9 cellular contexts compared by ENCODE assay signal in genomic region chr10:89373916-89374711, GRCh38. TPM values are rescaled to one million over a fixed set of nuclear protein-coding genes. Genes with fewer than 3 reads are reported as not detected.
DNase-seq lines count a peak whose midpoint lies in the region; ATAC-seq, FAIRE-seq and TF ChIP-seq lines count a peak whose summit lies in the region.
"Had no signal": no experiment of that assay in that cellular context is flagged by ENCODE, and none has a peak within 500 bp of the region (broad histone marks: within the 10 kb centered on the region; RNA-seq: fewer than 3 reads in every experiment).

No MANE protein-coding gene starts in this region.

- peak overlapping the region; percentile 13 for H3K27ac Mint-ChIP-seq in dendritic cell treated with granulocyte-macrophage colony-stimulating factor and Interleukin-4, amounts not matched to agents 40 ng/mL and 50 ng/mL, for 4 days
- no peak overlapping the region for H3K27ac Mint-ChIP-seq in T-helper 17 cell

- TF ChIP-seq CTCF in lower lobe of right lung (IDR thresholded peaks at IDR 0.05), result no peak

- peak; percentile 12 for DNase-seq in DMS 273 (lab: John Stamatoyannopoulos, UW; ENCODE audit: unreplicated experiment)
- DNase-seq in DMS 273 treated with DMSO at 0.1 percent for 48 hours (lab: John Stamatoyannopoulos, UW), result no peak
- peak; percentile 62 for DNase-seq in lower lobe of right lung
- peak; percentile 26 for DNase-seq in urothelium cell line (ENCODE audit: low spot score)
- DNase-seq in T-helper 17 cell, result no peak
- DNase-seq in stimulated activated CD4-positive, alpha-beta T cell treated with anti-CD3 and anti-CD28 coated beads, Interleukin-15, amount 100 ng/mL, for 24 hours, result no peak
- no peak for DNase-seq in activated effector memory CD4-positive, alpha-beta T cell treated with anti-CD3 and anti-CD28 coated beads, Interleukin-2, amount 50 U/mL, for 16 hours

- no peak for FAIRE-seq in urothelium cell line (lab: Jason Lieb, UNC)
- FAIRE-seq: A204.1 had no signal

- H3K9me3 ChIP-seq in lower lobe of right lung, result no peaks in the 10 kb centered on the region
- H3K9me3 ChIP-seq in T-helper 17 cell (ENCODE audit: control insufficient read depth, low read length, poor library complexity, severe bottlenecking), result no peaks in the 10 kb centered on the region

- no peaks in the 10 kb centered on the region for H3K27me3 ChIP-seq in lower lobe of right lung (ENCODE audit: low read depth)

- peak overlapping the region; percentile 74 for H3K27ac ChIP-seq in lower lobe of right lung

- no peak overlapping the region for H3K4me3 ChIP-seq in lower lobe of right lung

- H3K27me3 Mint-ChIP-seq in dendritic cell treated with granulocyte-macrophage colony-stimulating factor and Interleukin-4, amounts not matched to agents 40 ng/mL and 50 ng/mL, for 4 days, result no peaks in the 10 kb centered on the region
- H3K27me3 Mint-ChIP-seq in T-helper 17 cell, result peaks cover 12% of the 10 kb centered on the region

- H3K4me1 Mint-ChIP-seq in dendritic cell treated with granulocyte-macrophage colony-stimulating factor and Interleukin-4, amounts not matched to agents 40 ng/mL and 50 ng/mL, for 4 days (ENCODE audit: low read depth), result peaks cover 14% of the 10 kb centered on the region
- H3K4me1 Mint-ChIP-seq in T-helper 17 cell, result peaks cover 5% of the 10 kb centered on the region

- H3K36me3 ChIP-seq in lower lobe of right lung, result no peaks in the 10 kb centered on the region

- intact Hi-C loops in dendritic cell treated with granulocyte-macrophage colony-stimulating factor and Interleukin-4, amounts not matched to agents 40 ng/mL and 50 ng/mL, for 4 days (cut with micrococcal nuclease), result no loop called here
- intact Hi-C loops in lower lobe of right lung (cut with DNase I), result no loop called here

- H3K9me3 Mint-ChIP-seq in dendritic cell treated with granulocyte-macrophage colony-stimulating factor and Interleukin-4, amounts not matched to agents 40 ng/mL and 50 ng/mL, for 4 days, result no peaks in the 10 kb centered on the region

- no peak overlapping the region for H3K4me3 Mint-ChIP-seq in dendritic cell treated with granulocyte-macrophage colony-stimulating factor and Interleukin-4, amounts not matched to agents 40 ng/mL and 50 ng/mL, for 4 days
- no peak overlapping the region for H3K4me3 Mint-ChIP-seq in T-helper 17 cell

- ATAC-seq in lower lobe of right lung (peak; percentile 95 to 96), T-helper 17 cell (no peak)

- no peaks in the 10 kb centered on the region for H3K36me3 Mint-ChIP-seq in dendritic cell treated with granulocyte-macrophage colony-stimulating factor and Interleukin-4, amounts not matched to agents 40 ng/mL and 50 ng/mL, for 4 days (ENCODE audit: low read depth)
- no peaks in the 10 kb centered on the region for H3K36me3 Mint-ChIP-seq in T-helper 17 cell (ENCODE audit: low read depth)

- H3K4me1 ChIP-seq in lower lobe of right lung, result peaks cover 32% of the 10 kb centered on the region

RNA-seq across cellular contexts. Expression of gene IFIT1B, which starts 3.7 kb away (rescaled TPM):
- total RNA-seq in lower lobe of right lung (not detected), T-helper 17 cell (not detected)

RNA-seq across cellular contexts. Expression of gene IFIT1, which starts 18.3 kb away (rescaled TPM):
- total RNA-seq in lower lobe of right lung, result 71.8 TPM
- total RNA-seq in T-helper 17 cell, result 1 to 10 TPM; 1.9 to 3.8 TPM

RNA-seq across cellular contexts. Expression of gene IFIT5, which starts 40.3 kb away (rescaled TPM):
- total RNA-seq in lower lobe of right lung, result 25.3 TPM
- total RNA-seq in T-helper 17 cell, result 10 to 100 TPM; 12.7 to 15.2 TPM

RNA-seq across cellular contexts. Expression of gene IFIT3, which starts 46.3 kb away (rescaled TPM):
- total RNA-seq in lower lobe of right lung (117 TPM), T-helper 17 cell (10 to 100 TPM in 1 of 2 donors, 1 to 10 TPM in 1; 5.4 to 10.3 TPM)

Comparison
In these comparisons a context has a peak if more than half of its experiments do, and no peak if none do; other contexts are left out.
1. DNase-seq: peak in DMS 273 (single experiment), lower lobe of right lung (single experiment) and urothelium cell line (single experiment); none in DMS 273 treated with DMSO at 0.1 percent for 48 hours (single experiment), T-helper 17 cell (0 of 3), stimulated activated CD4-positive, alpha-beta T cell treated with anti-CD3 and anti-CD28 coated beads, Interleukin-15, amount 100 ng/mL, for 24 hours (single experiment) and activated effector memory CD4-positive, alpha-beta T cell treated with anti-CD3 and anti-CD28 coated beads, Interleukin-2, amount 50 U/mL, for 16 hours (single experiment).
2. RNA of gene IFIT1, which starts 18.3 kb away (total RNA-seq): 71.8 TPM in lower lobe of right lung (single experiment); 1.9 to 3.8 TPM in T-helper 17 cell; every median in the first group is over 10 times any median in the second.